In genomic region chr3:60610441-60611112, GRCh38 we compare ENCODE assay signal across 12 cellular contexts.
DNase-seq lines count a peak whose midpoint lies in the region; ATAC-seq and TF ChIP-seq lines count a peak whose summit lies in the region.
"Had no signal": no experiment of that assay in that cellular context is flagged by ENCODE, and none has a peak within 500 bp of the region (broad histone marks: within the 10 kb centered on the region; RNA-seq: fewer than 3 reads in every experiment).

No MANE protein-coding gene starts in this region.

- no peak overlapping the region for H2BK5ac ChIP-seq in H9 (ENCODE audit: insufficient read length, low read length)

- DNase-seq in GM04504 (ENCODE audit: low read depth) (peak; percentile 65), amniotic epithelial cell (ENCODE audit: low read depth) (peak; percentile 48), heart right ventricle (peak; percentile 27 to 52), DMS153 (lab: John Stamatoyannopoulos, UW) (no peak), NCI-H345 treated with DMSO at 0.1 percent for 48 hours (lab: John Stamatoyannopoulos, UW; ENCODE audit: unreplicated experiment) (no peak), H9 (no peak), prostate gland (ENCODE audit: low spot score) (no peak)
- DNase-seq: activated CD4-positive, alpha-beta T cell treated with anti-CD3 and anti-CD28 coated beads, Interleukin-2, amount 10 ng/mL, durations not matched to agents 7 days and 5 days; NCI-H524 treated with DMSO at 0.1 percent for 48 hours had no signal

- no peak overlapping the region for H2BK120ac ChIP-seq in H9 (ENCODE audit: low read depth, low read length, poor library complexity, severe bottlenecking)

- no peak overlapping the region for H3K4ac ChIP-seq in H9 (ENCODE audit: low read depth, low read length)

- H3K4me1 Mint-ChIP-seq in H9, result peaks cover 13 to 16% of the 10 kb centered on the region in 2 experiments

- no peaks in the 10 kb centered on the region for H3K79me2 ChIP-seq in H9 (ENCODE audit: insufficient read depth, low read length)

- H3K4me3 Mint-ChIP-seq in H9, result no peak overlapping the region
- H3K4me3 Mint-ChIP-seq: activated CD4-positive, alpha-beta T cell treated with anti-CD3 and anti-CD28 coated beads, Interleukin-2, amount 10 ng/mL, durations not matched to agents 7 days and 5 days; activated naive CD4-positive, alpha-beta T cell treated with anti-CD3 and anti-CD28 coated beads, Interleukin-2, amount 50 U/mL, for 24 hours had no signal

- H2AFZ ChIP-seq in H9 (ENCODE audit: low read length), result no peak overlapping the region

- TF ChIP-seq CTCF in heart right ventricle (IDR thresholded peaks at IDR 0.05), result no peak
- TF ChIP-seq CTCF in H9 (conservative IDR thresholded peaks at IDR 0.05), result no peak
- no peak for TF ChIP-seq CTCF in prostate gland (IDR thresholded peaks at IDR 0.05)

- H3K23ac ChIP-seq in H9 (ENCODE audit: insufficient read length, low read depth, low read length), result no peak overlapping the region

- H4K91ac ChIP-seq in H9 (ENCODE audit: insufficient read length, low read depth, low read length), result no peak overlapping the region

- no peak overlapping the region for H3T11ph ChIP-seq in H9 (ENCODE audit: low read length)

- H3K4me2 ChIP-seq in skeletal muscle satellite cell (ENCODE audit: low read length) (peak overlapping the region; percentile 3), H9 (ENCODE audit: insufficient read depth, insufficient read length, low read length) (no peak overlapping the region)

- H3K27ac Mint-ChIP-seq in H9, result no peak overlapping the region
- H3K27ac Mint-ChIP-seq: activated CD4-positive, alpha-beta T cell treated with anti-CD3 and anti-CD28 coated beads, Interleukin-2, amount 10 ng/mL, durations not matched to agents 7 days and 5 days; activated naive CD4-positive, alpha-beta T cell treated with anti-CD3 and anti-CD28 coated beads, Interleukin-2, amount 50 U/mL, for 24 hours; progenitor cell of endocrine pancreas had no signal

- no peak overlapping the region for H2AK5ac ChIP-seq in H9 (ENCODE audit: insufficient read length, low read length)

- no peak overlapping the region for H4K8ac ChIP-seq in H9 (replicated peaks; ENCODE audit: insufficient read length, low read depth, low read length)

- no peaks in the 10 kb centered on the region; a peak in 1 of 5 replicates for H3K9me3 Mint-ChIP-seq in H9
- H3K9me3 Mint-ChIP-seq: activated naive CD4-positive, alpha-beta T cell treated with anti-CD3 and anti-CD28 coated beads, Interleukin-2, amount 50 U/mL, for 24 hours had no signal

- H3K9me3 ChIP-seq in heart right ventricle (peaks cover 0 to 3% (median 0%) of the 10 kb centered on the region in 11 donors), skeletal muscle satellite cell (replicated peaks; ENCODE audit: low read length) (no peaks in the 10 kb centered on the region), H9 (ENCODE audit: control insufficient read depth, low read depth, low read length) (no peaks in the 10 kb centered on the region), prostate gland (no peaks in the 10 kb centered on the region)

- no peaks in the 10 kb centered on the region for H3K27me3 ChIP-seq in heart right ventricle
- no peaks in the 10 kb centered on the region for H3K27me3 ChIP-seq in skeletal muscle satellite cell (ENCODE audit: control insufficient read depth, insufficient read depth, low read length)
- H3K27me3 ChIP-seq in H9 (ENCODE audit: insufficient read depth, low read length), result no peaks in the 10 kb centered on the region
- H3K27me3 ChIP-seq in prostate gland (replicated peaks; ENCODE audit: insufficient read depth), result no peaks in the 10 kb centered on the region

- no peak overlapping the region for H2BK15ac ChIP-seq in H9 (ENCODE audit: low read depth, low read length)

- no peaks in the 10 kb centered on the region for H3K27me3 Mint-ChIP-seq in H9 (ENCODE audit: low read depth)
- H3K27me3 Mint-ChIP-seq: activated CD4-positive, alpha-beta T cell treated with anti-CD3 and anti-CD28 coated beads, Interleukin-2, amount 10 ng/mL, durations not matched to agents 7 days and 5 days; activated naive CD4-positive, alpha-beta T cell treated with anti-CD3 and anti-CD28 coated beads, Interleukin-2, amount 50 U/mL, for 24 hours; progenitor cell of endocrine pancreas had no signal

- no peak overlapping the region for H3K9ac ChIP-seq in skeletal muscle satellite cell (ENCODE audit: low read depth, low read length)
- H3K9ac ChIP-seq in H9 (ENCODE audit: extremely low read depth, insufficient read length, low read length), result no peak overlapping the region

- H3K4me3 ChIP-seq in heart right ventricle (no peak overlapping the region), skeletal muscle satellite cell (ENCODE audit: low read length) (no peak overlapping the region), prostate gland (no peak overlapping the region)

- H3K4me1 ChIP-seq in heart right ventricle (peaks cover 0 to 6% (median 0%) of the 10 kb centered on the region in 9 donors), skeletal muscle satellite cell (ENCODE audit: control insufficient read depth, insufficient read depth, low read length) (peaks cover 17% of the 10 kb centered on the region), H9 (ENCODE audit: insufficient read depth, low read length) (no peaks in the 10 kb centered on the region), prostate gland (replicated peaks) (no peaks in the 10 kb centered on the region)

- H3K79me1 ChIP-seq in H9 (ENCODE audit: insufficient read depth, low read depth, low read length, poor library complexity, severe bottlenecking), result no peaks in the 10 kb centered on the region

- TF ChIP-seq POLR2A in prostate gland (IDR thresholded peaks at IDR 0.05), result no peak

- H2BK20ac ChIP-seq in H9 (ENCODE audit: low read depth, low read length, poor library complexity, severe bottlenecking), result no peak overlapping the region

- intact Hi-C loops in heart right ventricle (cut with DNase I), result no loop called here
- intact Hi-C loops in prostate gland (cut with DNase I), result no loop called here

- 53 to 61% methylated on average over 7 of the region's 7 CpGs for WGBS in heart right ventricle, 2 donors
- no CpG with 5 or more reads among the region's 7 CpGs for WGBS in H9 (ENCODE audit: extremely low coverage, insufficient read length, low lambda C conversion rate)
- 80% methylated on average over 7 of the region's 7 CpGs for WGBS in prostate gland

- no peak overlapping the region for H3K14ac ChIP-seq in H9 (ENCODE audit: insufficient read depth, low read length)

- no peaks in the 10 kb centered on the region for H4K20me1 ChIP-seq in H9 (ENCODE audit: control insufficient read depth, insufficient read depth, insufficient read length)

- H3K27ac ChIP-seq in heart right ventricle, result no peak overlapping the region
- H3K27ac ChIP-seq in H9 (ENCODE audit: insufficient read length, low read depth, low read length), result no peak overlapping the region
- H3K27ac ChIP-seq in prostate gland, result no peak overlapping the region

- H3K36me3 Mint-ChIP-seq in H9 (ENCODE audit: insufficient read depth in 1 of 3, low read depth in 3 of 3), result peaks cover 0 to 3% (median 2%) of the 10 kb centered on the region in 3 experiments; a peak in 2 of 7 replicates
- H3K36me3 Mint-ChIP-seq: activated naive CD4-positive, alpha-beta T cell treated with anti-CD3 and anti-CD28 coated beads, Interleukin-2, amount 50 U/mL, for 24 hours had no signal

- no peak overlapping the region for H3K18ac ChIP-seq in H9 (ENCODE audit: insufficient read length, low read depth, low read length)

- no peak overlapping the region for H2BK12ac ChIP-seq in H9 (ENCODE audit: insufficient read length, low read depth, low read length)

- ATAC-seq in heart right ventricle, result peak in 6 of 8 donors; percentile 58 to 98 (median 87)

- no peak overlapping the region for H4K5ac ChIP-seq in H9 (ENCODE audit: insufficient read length, low read depth, low read length)

- no peaks in the 10 kb centered on the region for H3K23me2 ChIP-seq in H9 (ENCODE audit: insufficient read length, low read depth, low read length, poor library complexity, severe bottlenecking)

- H3K56ac ChIP-seq in H9 (ENCODE audit: insufficient read length, low read depth, low read length), result no peak overlapping the region

- no peaks in the 10 kb centered on the region for H3K36me3 ChIP-seq in heart right ventricle
- no peaks in the 10 kb centered on the region for H3K36me3 ChIP-seq in skeletal muscle satellite cell (ENCODE audit: insufficient read depth, low read length)
- no peaks in the 10 kb centered on the region for H3K36me3 ChIP-seq in prostate gland

Comparison
In these comparisons a context has a peak if more than half of its experiments do, and no peak if none do; other contexts are left out.
1. DNase-seq: peak in GM04504 (single experiment), amniotic epithelial cell (single experiment) and heart right ventricle (2 of 2); none in DMS153 (single experiment), NCI-H345 treated with DMSO at 0.1 percent for 48 hours (single experiment), H9 (single experiment) and prostate gland (single experiment).